Comparison of ENCODE assay signal across 10 cellular contexts in genomic region chr10:14991036-14991749, GRCh38. TPM values are rescaled to one million over a fixed set of nuclear protein-coding genes. Genes with fewer than 3 reads are reported as not detected.
DNase-seq lines count a peak whose midpoint lies in the region; ATAC-seq and TF ChIP-seq lines count a peak whose summit lies in the region.
"Not testable (repeated sequence)": the region's sequence is repeated elsewhere in the genome, so short reads cannot be mapped to it uniquely, and the experiment has no call there.
"Had no signal": no experiment of that assay in that cellular context is flagged by ENCODE, and none has a peak within 500 bp of the region (broad histone marks: within the 10 kb centered on the region; RNA-seq: fewer than 3 reads in every experiment).

No MANE protein-coding gene starts in this region.

- not testable (repeated sequence) for H3K27ac ChIP-seq in SJCRH30; mammary epithelial cell (ENCODE audit: insufficient read depth, low read depth, low read length)

- not testable (repeated sequence) for H3K4me1 ChIP-seq in SJCRH30; mammary epithelial cell (ENCODE audit: insufficient read depth, low read length)

- H3K36me3 Mint-ChIP-seq in stimulated activated effector memory CD8-positive, alpha-beta T cell treated with anti-CD3 and anti-CD28 coated beads, Interleukin-12 subunit alpha, Interleukin-12 subunit beta, amount 100 ng/mL, for 72 hours: not testable (repeated sequence)

- BruUV-seq in mammary epithelial cell (replicated peaks; lab: Mats Ljungman, UMichigan): not testable (repeated sequence)

- not testable (repeated sequence) for H3K79me2 ChIP-seq in mammary epithelial cell (ENCODE audit: insufficient read depth, low read length)

- not testable (repeated sequence) for H2AFZ ChIP-seq in mammary epithelial cell (ENCODE audit: low read depth, low read length)

- not testable (repeated sequence) for H3K4me2 ChIP-seq in mammary epithelial cell (ENCODE audit: insufficient read depth, low read depth, low read length)

- ATAC-seq in stimulated activated effector memory CD8-positive, alpha-beta T cell treated with anti-CD3 and anti-CD28 coated beads, Interleukin-12 subunit alpha, Interleukin-12 subunit beta, amount 100 ng/mL, for 72 hours: not testable (repeated sequence)

- H3K4me3 ChIP-seq in SJCRH30; mammary epithelial cell (replicated peaks in 1 of 3; ENCODE audit: insufficient read depth in 1 of 3, low read depth in 2 of 3, low read length in 3 of 3); retinal pigment epithelial cell (ENCODE audit: low read length): not testable (repeated sequence)

- H3K9me3 ChIP-seq in SJCRH30 (replicated peaks); mammary epithelial cell (replicated peaks; ENCODE audit: insufficient read depth, low read length): not testable (repeated sequence)

- peak overlapping the region; percentile 61 for H3K4me3 Mint-ChIP-seq in stimulated activated effector memory CD8-positive, alpha-beta T cell treated with anti-CD3 and anti-CD28 coated beads, Interleukin-12 subunit alpha, Interleukin-12 subunit beta, amount 100 ng/mL, for 72 hours

- not testable (repeated sequence) for H3K9ac ChIP-seq in mammary epithelial cell (ENCODE audit: insufficient read depth, low read length)

- intact Hi-C loops in mammary epithelial cell (cut with micrococcal nuclease): loop anchor here (1.0 to 2.0 kb wide), 2 partner anchors 22 to 115 kb away; no protein-coding TSS in a partner anchor

- H3K36me3 ChIP-seq in SJCRH30; mammary epithelial cell (ENCODE audit: insufficient read depth, low read length): not testable (repeated sequence)

- H3K4me1 Mint-ChIP-seq in stimulated activated effector memory CD8-positive, alpha-beta T cell treated with anti-CD3 and anti-CD28 coated beads, Interleukin-12 subunit alpha, Interleukin-12 subunit beta, amount 100 ng/mL, for 72 hours: peaks cover 27% of the 10 kb centered on the region

- in situ Hi-C loops in mammary epithelial cell (cut with MboI; ENCODE audit: low sequenced_read_pairs in 2 of 2): not testable (repeated sequence)

- peak in 1 of 2 donors; percentile 46 for TF ChIP-seq CTCF in mammary epithelial cell (conservative IDR thresholded peaks at IDR 0.05 in 1 of 2, IDR thresholded peaks at IDR 0.05 in 1 of 2; ENCODE audit: extremely low read depth in 1 of 2, insufficient read depth in 1 of 2, low read depth in 1 of 2, low read length in 2 of 2)
- TF ChIP-seq CTCF in retinal pigment epithelial cell (conservative IDR thresholded peaks at IDR 0.05; ENCODE audit: low read depth, low read length): peak; percentile 41

- H3K9me3 Mint-ChIP-seq in stimulated activated effector memory CD8-positive, alpha-beta T cell treated with anti-CD3 and anti-CD28 coated beads, Interleukin-12 subunit alpha, Interleukin-12 subunit beta, amount 100 ng/mL, for 72 hours: not testable (repeated sequence)

- not testable (repeated sequence) for H3K27ac Mint-ChIP-seq in stimulated activated effector memory CD8-positive, alpha-beta T cell treated with anti-CD3 and anti-CD28 coated beads, Interleukin-12 subunit alpha, Interleukin-12 subunit beta, amount 100 ng/mL, for 72 hours

- WGBS in mammary epithelial cell (ENCODE audit: low coverage, missing lambda C conversion rate): 26% methylated on average over 10 of the region's 19 CpGs

- CTCF ChIA-PET in mammary epithelial cell (lab: Charles Lee; ENCODE audit: low non-redundant PET): not testable (repeated sequence)

- not testable (repeated sequence) for H4K20me1 ChIP-seq in mammary epithelial cell (ENCODE audit: insufficient read depth, low read length)

- dilution Hi-C loops in mammary epithelial cell (cut with HindIII; ENCODE audit: low sequenced_read_pairs): not testable (repeated sequence)

- not testable (repeated sequence) for H3K27me3 ChIP-seq in SJCRH30; mammary epithelial cell (ENCODE audit: insufficient read depth, low read length)

- peak; percentile 49 for DNase-seq in DMS 273 (lab: John Stamatoyannopoulos, UW; ENCODE audit: unreplicated experiment)
- peak; percentile 21 for DNase-seq in HT1080 (ENCODE audit: low read depth)
- peak; percentile 10 to 12 for DNase-seq in SJCRH30
- DNase-seq in activated CD8-positive, alpha-beta memory T cell treated with anti-CD3 and anti-CD28 coated beads, Interleukin-2, amount 50 U/mL, for 48 hours: peak; percentile 72
- peak; percentile 42 for DNase-seq in mammary epithelial cell
- DNase-seq in iPS DF 4.7 (ENCODE audit: extremely low read depth, low spot score): peak; percentile 38
- not testable (repeated sequence) for DNase-seq in retinal pigment epithelial cell (ENCODE audit: low read depth)
- DNase-seq in stimulated activated effector memory CD8-positive, alpha-beta T cell treated with anti-CD3 and anti-CD28 coated beads, Interleukin-12 subunit alpha, Interleukin-12 subunit beta, amount 100 ng/mL, for 72 hours (ENCODE audit: low spot score in 2 of 2): peak in 1 of 2 donors; percentile 73

RNA-seq across cellular contexts. Expression of gene MEIG1, which starts 32.0 kb away (rescaled TPM):
- total RNA-seq in HT1080 (2014; rRNA removed; shearing (Covaris generic)): not detected in 2 replicates
- polyA plus RNA-seq in HT1080 (2015; cell fraction: cytosol; rRNA removed): not detected in 2 replicates
- polyA plus RNA-seq in HT1080 (2015; cell fraction: nucleus; rRNA removed): not detected in 2 replicates
- not detected in 2 replicates for total RNA-seq in SJCRH30 (2014; rRNA removed; shearing (Covaris generic))
- under 1 TPM in 1 of 2 donors, not detected in 1; 0.68 TPM for total RNA-seq in mammary epithelial cell
- not detected for polyA plus RNA-seq in mammary epithelial cell
- not detected for polyA minus RNA-seq in mammary epithelial cell
- total RNA-seq: tibial nerve had no signal

RNA-seq across cellular contexts. Expression of gene DCLRE1C, which starts 37.3 kb away (rescaled TPM):
- 4.6 and 10.4 TPM in 2 replicates for total RNA-seq in HT1080 (2014; rRNA removed; shearing (Covaris generic))
- polyA plus RNA-seq in HT1080 (2015; cell fraction: cytosol; rRNA removed): 5.3 and 6.6 TPM in 2 replicates
- polyA plus RNA-seq in HT1080 (2015; cell fraction: nucleus; rRNA removed): 10.7 and 12.0 TPM in 2 replicates
- 14.9 and 41.4 TPM in 2 replicates for total RNA-seq in SJCRH30 (2014; rRNA removed; shearing (Covaris generic))
- 1 to 10 TPM; 8.8 to 9.6 TPM for total RNA-seq in mammary epithelial cell
- 4.2 TPM for polyA plus RNA-seq in mammary epithelial cell
- polyA minus RNA-seq in mammary epithelial cell: 4.3 TPM

RNA-seq across cellular contexts. Expression of gene OLAH, which starts 52.5 kb away (rescaled TPM):
- not detected in 2 replicates for total RNA-seq in HT1080 (2014; rRNA removed; shearing (Covaris generic))
- 0.28 and 0.60 TPM in 2 replicates for polyA plus RNA-seq in HT1080 (2015; cell fraction: cytosol; rRNA removed)
- polyA plus RNA-seq in HT1080 (2015; cell fraction: nucleus; rRNA removed): 0.26 and 0.37 TPM in 2 replicates
- total RNA-seq in SJCRH30 (2014; rRNA removed; shearing (Covaris generic)): not detected in 2 replicates
- total RNA-seq in mammary epithelial cell: under 1 TPM; 0.67 to 0.68 TPM
- 0.60 TPM for polyA plus RNA-seq in mammary epithelial cell
- not detected for polyA minus RNA-seq in mammary epithelial cell
- polyA plus RNA-seq: immature natural killer cell had no signal
